Comparison of ENCODE assay signal across 8 cellular contexts in the genomic region with DNA sequence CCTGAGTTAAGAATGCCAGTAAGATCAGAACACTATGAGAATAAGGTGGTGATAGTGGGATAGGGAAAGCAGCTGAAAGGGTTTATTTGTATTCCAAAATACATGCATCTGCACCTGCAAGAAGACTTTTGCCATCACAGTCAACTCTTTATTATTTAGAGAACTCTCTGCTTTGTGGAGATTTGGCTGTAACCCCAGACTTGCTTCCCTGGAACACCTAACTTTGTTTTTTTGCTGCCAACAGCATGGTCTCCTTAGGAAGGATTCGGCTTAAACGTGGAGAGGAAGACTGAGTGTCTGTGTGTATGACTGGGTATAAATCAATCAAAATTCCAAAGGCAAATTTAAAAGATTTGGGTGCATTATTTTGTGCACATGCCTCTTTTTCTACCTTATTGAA. TPM values are rescaled to one million over a fixed set of nuclear protein-coding genes. Genes with fewer than 3 reads are reported as not detected.
"Had no signal": no experiment of that assay in that cellular context is flagged by ENCODE, and none has a peak within 500 bp of the region (broad histone marks: within the 10 kb centered on the region; RNA-seq: fewer than 3 reads in every experiment).

No MANE protein-coding gene starts in this region.

- DNase-seq: GOT3, H9, HCEC 1CT, KBM-7 had no signal

- FAIRE-seq: H54, HTR-8/SVneo had no signal

RNA-seq across cellular contexts. Expression of gene SLITRK3, which starts 21.6 kb away (rescaled TPM):
- total RNA-seq: HT-29 had no signal
- polyA plus RNA-seq: IgD-negative memory B cell had no signal
